Comparison of ENCODE assay signal across 11 cellular contexts in the genomic region with DNA sequence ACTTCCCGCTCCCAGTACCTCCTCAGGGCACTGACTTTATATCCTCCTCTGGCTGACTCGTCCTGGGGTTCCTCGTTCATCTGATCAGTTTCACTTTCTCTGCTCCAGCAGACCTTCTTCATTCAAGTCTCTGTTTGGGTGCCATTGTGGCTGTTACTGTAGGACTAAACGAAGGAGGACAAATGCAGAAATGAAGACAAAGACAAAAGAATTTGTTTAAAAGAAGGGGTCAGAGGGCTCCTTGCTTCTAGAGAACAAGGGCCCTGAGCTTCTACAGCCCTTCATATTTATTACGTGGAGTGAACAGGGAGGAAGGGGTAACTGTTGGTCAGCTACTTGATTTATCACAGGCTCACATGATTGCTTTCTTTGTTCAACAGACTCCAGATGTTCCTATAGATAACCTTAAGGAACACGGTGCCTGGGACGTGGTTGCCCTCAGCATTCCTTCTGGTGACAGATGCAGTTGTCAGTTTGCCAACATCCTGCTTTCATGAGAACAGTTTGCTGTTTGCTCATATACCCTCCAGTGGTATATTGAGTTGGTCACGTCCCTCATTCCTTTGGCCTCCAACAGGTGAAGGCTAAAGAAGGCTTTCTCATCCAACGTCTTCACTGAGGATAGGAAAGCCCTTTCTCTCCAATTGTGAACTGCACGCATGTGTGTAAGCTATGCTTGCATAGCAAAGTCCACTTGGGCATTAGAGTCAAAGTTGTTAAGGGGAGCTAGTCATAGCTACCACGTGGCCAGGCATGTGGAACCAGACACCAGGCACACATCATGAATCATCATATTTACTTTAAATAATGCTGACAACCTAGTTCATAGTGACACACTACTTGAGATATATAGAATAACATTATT.
DNase-seq lines count a peak whose midpoint lies in the region; ATAC-seq, FAIRE-seq and TF ChIP-seq lines count a peak whose summit lies in the region.
"Had no signal": no experiment of that assay in that cellular context is flagged by ENCODE, and none has a peak within 500 bp of the region (broad histone marks: within the 10 kb centered on the region; RNA-seq: fewer than 3 reads in every experiment).

No MANE protein-coding gene starts in this region.

- H3K9me3 ChIP-seq in Peyer's patch (no peaks in the 10 kb centered on the region), small intestine (ENCODE audit: control insufficient read depth, low read depth) (no peaks in the 10 kb centered on the region)
- H3K9me3 ChIP-seq: esophagus squamous epithelium had no signal

- H3K4me1 ChIP-seq in Peyer's patch = peaks cover 0 to 5% (median 0%) of the 10 kb centered on the region in 4 donors
- peaks cover 0 to 4% of the 10 kb centered on the region in 2 donors for H3K4me1 ChIP-seq in small intestine (ENCODE audit: control insufficient read depth in 2 of 2, insufficient read depth in 1 of 2, low read depth in 1 of 2, low read length in 1 of 2)

- ATAC-seq in HG03025 (IDR thresholded peaks at IDR 0.05; ENCODE audit: low FRiP score, unreplicated experiment) = no peak

- no peaks in the 10 kb centered on the region for H3K36me3 ChIP-seq in Peyer's patch
- no peaks in the 10 kb centered on the region for H3K36me3 ChIP-seq in small intestine (ENCODE audit: control insufficient read depth in 2 of 2, insufficient read depth in 2 of 2, low read length in 2 of 2)
- H3K36me3 ChIP-seq: esophagus squamous epithelium had no signal

- peak in 3 of 6 experiments; percentile 40 for TF ChIP-seq CTCF in Peyer's patch (IDR thresholded peaks at IDR 0.05)
- no peak for TF ChIP-seq CTCF in epithelial cell of esophagus (IDR thresholded peaks at IDR 0.05; ENCODE audit: insufficient read depth, low read depth, low read length, missing control alignments)

- peak in 1 of 2 donors; percentile 65 for TF ChIP-seq POLR2A in Peyer's patch (IDR thresholded peaks at IDR 0.05)

- FAIRE-seq in small intestine (lab: Jason Lieb, UNC) = no peak
- FAIRE-seq: TTC549 had no signal

- DNase-seq in NOMO-1 treated with DMSO at 0.1 percent for 48 hours (lab: John Stamatoyannopoulos, UW; ENCODE audit: unreplicated experiment) = peak; percentile 48
- no peak for DNase-seq in NOMO-1 treated with dmso at 0.1 percent for 144 hours (lab: John Stamatoyannopoulos, UW; ENCODE audit: unreplicated experiment)
- DNase-seq in Peyer's patch = peak in 2 of 3 donors; percentile 74 to 86
- DNase-seq in epithelial cell of esophagus (ENCODE audit: low read depth) = peak; percentile 91
- DNase-seq in small intestine = peak; percentile 98
- no peak for DNase-seq in NCI-H1436 treated with DMSO at 0.1 percent for 48 hours (lab: John Stamatoyannopoulos, UW)
- DNase-seq in substantia nigra (lab: John Stamatoyannopoulos, UW) = no peak
- DNase-seq: esophagus squamous epithelium; stimulated activated CD4-positive, alpha-beta T cell treated with anti-CD3 and anti-CD28 coated beads, Interleukin-4, amount 100 ng/mL, for 1 hour had no signal

- H3K27ac ChIP-seq in Peyer's patch = peak overlapping the region in 3 of 4 donors; percentile 68 to 88 (median 85)
- H3K27ac ChIP-seq in small intestine (ENCODE audit: low read depth in 1 of 2, low read length in 1 of 2) = peak overlapping the region; percentile 89 to 94
- no peak overlapping the region for H3K27ac ChIP-seq in substantia nigra (ENCODE audit: low read depth, low read length, poor library complexity, severe bottlenecking)

- H3K4me3 ChIP-seq in Peyer's patch (peak overlapping the region in 2 of 4 donors; percentile 36), epithelial cell of esophagus (ENCODE audit: low read length) (no peak overlapping the region), small intestine (ENCODE audit: low read depth in 1 of 2, low read length in 2 of 2) (peak overlapping the region in 1 of 2 donors; percentile 41)

- 15 to 35% (median 25%) methylated on average over 11 of the region's 11 CpGs for WGBS in small intestine, 3 donors

- H3K27me3 ChIP-seq in Peyer's patch (no peaks in the 10 kb centered on the region), small intestine (ENCODE audit: control insufficient read depth in 2 of 2, insufficient read depth in 2 of 2, low read length in 2 of 2) (peaks cover 0 to 3% of the 10 kb centered on the region in 2 donors)

Comparison
In these comparisons a context has a peak if more than half of its experiments do, and no peak if none do; other contexts are left out.
1. DNase-seq: peak in NOMO-1 treated with DMSO at 0.1 percent for 48 hours (single experiment), Peyer's patch (2 of 3), epithelial cell of esophagus (single experiment) and small intestine (single experiment); none in NOMO-1 treated with dmso at 0.1 percent for 144 hours (single experiment), NCI-H1436 treated with DMSO at 0.1 percent for 48 hours (single experiment) and substantia nigra (0 of 49).